16 cellular contexts compared by ENCODE assay signal in the genomic region with DNA sequence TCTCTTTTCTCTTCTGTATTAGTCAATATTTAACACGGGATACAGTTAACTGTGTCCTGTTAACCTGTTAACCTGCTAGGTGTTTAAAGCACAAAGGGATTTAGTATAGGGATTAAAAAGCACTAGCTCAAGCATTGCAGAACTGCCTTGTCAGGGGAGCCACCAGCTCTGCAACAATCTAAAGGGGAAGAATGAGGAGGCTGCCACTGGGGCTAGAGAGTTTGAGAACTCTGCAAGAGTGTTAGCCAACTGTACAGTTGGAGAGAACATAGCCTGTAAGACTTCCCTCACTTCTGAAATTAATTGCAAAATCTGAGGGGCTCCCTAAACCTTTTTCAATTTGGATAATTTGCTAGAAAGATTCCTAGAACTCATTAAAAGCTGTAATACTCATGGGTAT.
"Had no signal": no experiment of that assay in that cellular context is flagged by ENCODE, and none has a peak within 500 bp of the region (broad histone marks: within the 10 kb centered on the region; RNA-seq: fewer than 3 reads in every experiment).

No MANE protein-coding gene starts in this region.

- DNase-seq: dermis blood vessel endothelial cell; esophagus squamous epithelium; foreskin fibroblast; immature natural killer cell; left cardiac atrium; left ventricle myocardium inferior; lower lobe of right lung; right lobe of liver; stimulated activated CD4-positive, alpha-beta T cell treated with anti-CD3 and anti-CD28 coated beads, Interleukin-4, amount 100 ng/mL, for 24 hours; tibial artery; upper lobe of left lung had no signal

- H3K4me1 ChIP-seq: esophagus squamous epithelium, gastroesophageal sphincter, left ventricle myocardium inferior, lower lobe of right lung, parathyroid adenoma, prostate gland, right lobe of liver, tibial artery, upper lobe of left lung, vagina had no signal

- H3K27me3 ChIP-seq: right lobe of liver, upper lobe of left lung, vagina had no signal

- H3K36me3 ChIP-seq: esophagus squamous epithelium, gastroesophageal sphincter, left ventricle myocardium inferior, lower lobe of right lung, prostate gland, right lobe of liver, tibial artery, upper lobe of left lung, vagina had no signal

- ATAC-seq: gastroesophageal sphincter; left cardiac atrium; lower lobe of right lung; right lobe of liver; stimulated activated memory B cell treated with anti-CD40 and anti-IgM and Interleukin-4, amounts not matched to agents 10 μg/mL and 1 μg/mL and 100 μg/mL, for 72 hours had no signal

- H3K9me3 ChIP-seq: esophagus squamous epithelium, gastroesophageal sphincter, left ventricle myocardium inferior, lower lobe of right lung, prostate gland, right lobe of liver, tibial artery, upper lobe of left lung, vagina had no signal

- H3K27ac ChIP-seq: esophagus squamous epithelium, gastroesophageal sphincter, left ventricle myocardium inferior, lower lobe of right lung, parathyroid adenoma, prostate gland, right lobe of liver, tibial artery, upper lobe of left lung, vagina had no signal

- H3K4me3 ChIP-seq: esophagus squamous epithelium, gastroesophageal sphincter, left ventricle myocardium inferior, lower lobe of right lung, prostate gland, right lobe of liver, tibial artery, upper lobe of left lung, vagina had no signal
